Comparison of ENCODE assay signal across 1 cellular context in the genomic region with DNA sequence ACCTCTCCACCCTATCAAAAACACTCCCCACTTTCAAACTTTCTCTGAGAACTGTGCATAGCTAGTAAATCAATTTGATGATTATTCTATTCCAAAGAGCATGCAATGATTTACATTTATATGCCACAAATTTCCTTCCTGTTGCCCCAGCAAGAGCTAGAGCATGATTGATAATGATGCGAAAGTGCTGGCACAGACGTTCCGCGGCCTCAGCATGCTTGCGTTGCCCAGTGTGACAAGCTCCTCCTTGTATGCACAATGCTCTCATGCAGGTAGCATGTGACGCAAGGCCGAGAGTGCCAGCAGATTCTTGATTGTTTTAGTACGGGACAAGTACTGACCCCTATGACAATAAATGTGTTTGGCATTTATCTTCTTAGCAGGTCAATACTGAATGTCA.
A peak's percentile ranks its signal among the peaks of the same experiment; 100 is the strongest.
TF ChIP-seq lines count a peak whose summit lies in the region.

No MANE protein-coding gene starts in this region.

TF ChIP-seq in liver, 16 proteins besides CTCF, POLR2A, EP300 and RAD21 (continued from another document):
- TF ChIP-seq REST (IDR thresholded peaks at IDR 0.05): no peak
- peak; percentile 12 to 61 for TF ChIP-seq RXRA (IDR thresholded peaks at IDR 0.05)
- TF ChIP-seq, protein P1, sequence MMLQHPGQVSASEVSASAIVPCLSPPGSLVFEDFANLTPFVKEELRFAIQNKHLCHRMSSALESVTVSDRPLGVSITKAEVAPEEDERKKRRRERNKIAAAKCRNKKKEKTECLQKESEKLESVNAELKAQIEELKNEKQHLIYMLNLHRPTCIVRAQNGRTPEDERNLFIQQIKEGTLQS (IDR thresholded peaks at IDR 0.05): no peak
- TF ChIP-seq, protein P2, sequence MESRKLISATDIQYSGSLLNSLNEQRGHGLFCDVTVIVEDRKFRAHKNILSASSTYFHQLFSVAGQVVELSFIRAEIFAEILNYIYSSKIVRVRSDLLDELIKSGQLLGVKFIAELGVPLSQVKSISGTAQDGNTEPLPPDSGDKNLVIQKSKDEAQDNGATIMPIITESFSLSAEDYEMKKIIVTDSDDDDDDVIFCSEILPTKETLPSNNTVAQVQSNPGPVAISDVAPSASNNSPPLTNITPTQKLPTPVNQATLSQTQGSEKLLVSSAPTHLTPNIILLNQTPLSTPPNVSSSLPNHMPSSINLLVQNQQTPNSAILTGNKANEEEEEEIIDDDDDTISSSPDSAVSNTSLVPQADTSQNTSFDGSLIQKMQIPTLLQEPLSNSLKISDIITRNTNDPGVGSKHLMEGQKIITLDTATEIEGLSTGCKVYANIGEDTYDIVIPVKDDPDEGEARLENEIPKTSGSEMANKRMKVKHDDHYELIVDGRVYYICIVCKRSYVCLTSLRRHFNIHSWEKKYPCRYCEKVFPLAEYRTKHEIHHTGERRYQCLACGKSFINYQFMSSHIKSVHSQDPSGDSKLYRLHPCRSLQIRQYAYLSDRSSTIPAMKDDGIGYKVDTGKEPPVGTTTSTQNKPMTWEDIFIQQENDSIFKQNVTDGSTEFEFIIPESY (IDR thresholded peaks at IDR 0.05): no peak
- peak; percentile 32 for TF ChIP-seq YY1 (IDR thresholded peaks at IDR 0.05)
- TF ChIP-seq HNF4G (IDR thresholded peaks at IDR 0.05): no peak
